In the genomic region with DNA sequence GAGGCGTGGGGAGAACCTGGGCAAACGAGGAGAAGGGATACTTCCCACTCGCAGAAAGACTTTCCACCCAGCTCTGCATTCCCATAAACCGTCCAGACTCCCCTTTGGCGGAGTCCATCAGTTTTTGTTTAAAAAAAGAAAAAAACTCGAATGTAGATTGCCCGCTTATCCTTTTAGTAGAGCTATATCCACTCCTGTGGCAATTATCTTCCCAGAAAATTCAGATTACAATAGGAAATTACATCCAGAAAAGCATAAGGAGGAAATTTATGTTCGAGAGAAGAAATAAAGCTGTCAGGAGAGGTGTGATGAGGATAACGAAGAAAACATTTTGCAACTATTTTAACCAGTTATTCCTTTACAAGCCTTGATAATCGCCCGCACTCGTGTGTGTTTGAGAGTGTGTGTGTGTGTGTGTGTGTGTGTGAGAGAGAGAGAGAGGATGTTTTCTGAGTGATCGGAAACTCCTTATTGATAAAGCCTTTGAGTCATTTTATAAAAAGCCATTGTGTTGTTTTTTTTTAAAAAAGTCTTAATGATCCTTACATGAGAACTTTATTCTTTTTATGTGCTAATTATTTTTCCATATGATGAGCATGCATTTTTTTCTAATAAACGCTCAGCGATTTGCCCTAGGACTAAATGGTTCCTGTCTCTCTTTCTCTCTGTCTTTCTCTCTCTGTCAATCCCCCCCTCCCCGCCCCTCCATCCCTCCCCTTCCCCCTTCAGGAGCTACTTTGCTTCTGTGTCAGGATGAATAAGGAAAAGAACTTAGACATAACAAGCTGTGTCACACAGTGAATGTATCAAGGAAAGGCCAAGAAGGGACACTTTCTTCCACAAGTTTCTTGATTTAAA, we compare ENCODE assay signal across 8 cellular contexts. TPM values are rescaled to one million over a fixed set of nuclear protein-coding genes. Genes with fewer than 3 reads are reported as not detected.
DNase-seq lines count a peak whose midpoint lies in the region; ATAC-seq and TF ChIP-seq lines count a peak whose summit lies in the region.

No MANE protein-coding gene starts in this region.

- POLR2A ChIA-PET in activated B cell treated with CpG ODN at 0.5 μM for 24 hours (lab: Charles Lee), result interaction anchor here (0.7 to 3.7 kb wide), 10 partner anchors 29 to 454 kb away, joined by 3 to 24 read pairs (median 6); a partner anchor contains a TSS

- no peaks in the 10 kb centered on the region for H3K27me3 ChIP-seq in neuron (ENCODE audit: insufficient read depth, low read length)

- H3K4me1 Mint-ChIP-seq in activated B cell treated with CpG ODN at 0.5 μM for 24 hours, result peaks cover 35% of the 10 kb centered on the region

- ATAC-seq in activated B cell treated with CpG ODN at 0.5 μM for 24 hours (ENCODE audit: low read depth), result no peak
- no peak for ATAC-seq in GM18498 (IDR thresholded peaks at IDR 0.05; ENCODE audit: unreplicated experiment)

- DNase-seq in AG09309 (ENCODE audit: low read depth) (no peak), HT1080 (ENCODE audit: low read depth) (peak; percentile 48), activated B cell treated with CpG ODN at 0.5 μM for 24 hours (no peak), erythroblast (lab: John Stamatoyannopoulos, UW) (peak; percentile 76 to 80), foreskin melanocyte (no peak), occipital lobe (lab: John Stamatoyannopoulos, UW) (no peak)

- peaks cover 22% of the 10 kb centered on the region for H3K36me3 Mint-ChIP-seq in activated B cell treated with CpG ODN at 0.5 μM for 24 hours (ENCODE audit: low read depth)

- TF ChIP-seq CTCF in AG09309 (IDR thresholded peaks at IDR 0.05; ENCODE audit: control insufficient read depth, insufficient read depth, low read depth, low read length, missing control alignments) (no peak), activated B cell treated with CpG ODN at 0.5 μM for 24 hours (IDR thresholded peaks at IDR 0.05) (no peak)

- no peaks in the 10 kb centered on the region for H3K9me3 ChIP-seq in neuron (ENCODE audit: low read length)

- H3K36me3 ChIP-seq in neuron (ENCODE audit: insufficient read depth, low read length), result no peaks in the 10 kb centered on the region

- no peak for TF ChIP-seq POLR2A in erythroblast (IDR thresholded peaks at IDR 0.05; ENCODE audit: low read length)

- CTCF ChIA-PET in activated B cell treated with CpG ODN at 0.5 μM for 24 hours (lab: Charles Lee), result interaction anchor here (0.7 to 1.7 kb wide), 5 partner anchors 56 to 205 kb away, joined by 3 to 6 read pairs (median 3); no protein-coding TSS in a partner anchor

- intact Hi-C loops in activated B cell treated with CpG ODN at 0.5 μM for 24 hours (cut with micrococcal nuclease), result loop anchor here (5.0 kb wide), 2 partner anchors 534 to 654 kb away; no protein-coding TSS in a partner anchor

- H2AFZ ChIP-seq in neuron (ENCODE audit: low read depth, low read length), result peak overlapping the region; percentile 77

- no peaks in the 10 kb centered on the region for H3K27me3 Mint-ChIP-seq in activated B cell treated with CpG ODN at 0.5 μM for 24 hours

- peak overlapping the region; percentile 96 for H3K4me3 Mint-ChIP-seq in activated B cell treated with CpG ODN at 0.5 μM for 24 hours

- peaks cover 48% of the 10 kb centered on the region for H3K4me1 ChIP-seq in neuron (ENCODE audit: insufficient read depth, low read length)

- peak overlapping the region; percentile 95 for H3K27ac Mint-ChIP-seq in activated B cell treated with CpG ODN at 0.5 μM for 24 hours

- H3K4me3 ChIP-seq in AG09309 (ENCODE audit: control insufficient read depth, low read depth, low read length) (peak overlapping the region; percentile 94), neuron (ENCODE audit: low read length) (peak overlapping the region; percentile 98)

- H3K9me3 Mint-ChIP-seq in activated B cell treated with CpG ODN at 0.5 μM for 24 hours, result no peaks in the 10 kb centered on the region

RNA-seq across cellular contexts. Expression of a gene that starts 1.1 kb away (rescaled TPM):
- 13.1 and 22.4 TPM in 2 replicates for total RNA-seq in HT1080 (2014; rRNA removed; shearing (Covaris generic))
- polyA plus RNA-seq in HT1080 (2015; cell fraction: cytosol; rRNA removed), result 55.6 and 69.2 TPM in 2 replicates
- 39.8 and 56.5 TPM in 2 replicates for polyA plus RNA-seq in HT1080 (2015; cell fraction: nucleus; rRNA removed)
- 53.5 and 56.2 TPM in 2 replicates for total RNA-seq in activated B cell treated with CpG ODN at 0.5 μM for 24 hours
- 67.7 TPM for total RNA-seq in occipital lobe

Comparison
In these comparisons a context has a peak if more than half of its experiments do, and no peak if none do; other contexts are left out.
1. DNase-seq: peak in HT1080 (single experiment) and erythroblast (2 of 2); none in AG09309 (single experiment), activated B cell treated with CpG ODN at 0.5 μM for 24 hours (single experiment), foreskin melanocyte (single experiment) and occipital lobe (single experiment).